In the genomic region with DNA sequence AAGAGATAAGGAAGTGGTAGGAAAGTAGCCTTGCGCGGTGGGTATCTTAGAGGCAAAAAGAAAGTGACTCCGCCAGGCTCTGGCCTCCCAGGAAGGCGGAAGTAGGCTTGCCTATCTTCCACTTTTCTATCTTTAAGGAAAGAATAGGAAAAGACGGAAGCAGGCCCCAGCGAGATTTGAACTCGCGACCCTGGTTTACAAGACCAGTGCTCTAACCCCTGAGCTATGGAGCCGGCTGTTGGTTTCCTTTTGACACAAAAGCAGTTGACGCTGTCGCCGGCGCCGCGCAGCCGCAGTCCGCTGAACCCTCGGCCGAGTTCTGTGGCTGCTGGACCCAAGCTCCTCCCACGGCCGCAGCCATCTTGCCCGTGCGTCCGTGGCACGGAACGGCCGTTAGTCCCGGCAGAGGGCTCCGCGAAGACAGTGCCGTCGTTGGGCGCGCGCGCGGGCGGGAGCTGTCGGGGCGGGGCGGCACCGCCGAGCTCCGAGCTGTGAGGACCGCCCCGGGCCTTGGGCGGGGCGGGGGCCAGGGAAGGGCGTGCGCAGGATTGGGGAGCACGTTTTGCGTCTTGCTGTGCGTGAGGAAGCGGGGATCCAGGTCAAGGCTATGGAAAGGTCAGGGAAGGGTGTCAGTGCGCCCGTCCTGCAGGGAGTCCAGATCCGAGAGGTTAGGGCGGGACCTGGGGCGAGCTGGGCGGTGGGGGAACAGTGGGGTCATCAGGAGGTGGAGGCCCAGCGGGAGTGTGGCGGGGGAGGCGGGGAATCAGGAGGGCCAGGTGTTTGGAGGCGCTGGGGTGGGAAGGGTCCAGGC, we compare ENCODE assay signal across 1 cellular context.
A peak's percentile ranks its signal among the peaks of the same experiment; 100 is the strongest.
TF ChIP-seq lines count a peak whose summit lies in the region.

No MANE protein-coding gene starts in this region.

TF ChIP-seq in HepG2, 621 proteins besides CTCF, POLR2A, EP300 and RAD21 (continued from another document and continues in another):
- TF ChIP-seq, protein P1, sequence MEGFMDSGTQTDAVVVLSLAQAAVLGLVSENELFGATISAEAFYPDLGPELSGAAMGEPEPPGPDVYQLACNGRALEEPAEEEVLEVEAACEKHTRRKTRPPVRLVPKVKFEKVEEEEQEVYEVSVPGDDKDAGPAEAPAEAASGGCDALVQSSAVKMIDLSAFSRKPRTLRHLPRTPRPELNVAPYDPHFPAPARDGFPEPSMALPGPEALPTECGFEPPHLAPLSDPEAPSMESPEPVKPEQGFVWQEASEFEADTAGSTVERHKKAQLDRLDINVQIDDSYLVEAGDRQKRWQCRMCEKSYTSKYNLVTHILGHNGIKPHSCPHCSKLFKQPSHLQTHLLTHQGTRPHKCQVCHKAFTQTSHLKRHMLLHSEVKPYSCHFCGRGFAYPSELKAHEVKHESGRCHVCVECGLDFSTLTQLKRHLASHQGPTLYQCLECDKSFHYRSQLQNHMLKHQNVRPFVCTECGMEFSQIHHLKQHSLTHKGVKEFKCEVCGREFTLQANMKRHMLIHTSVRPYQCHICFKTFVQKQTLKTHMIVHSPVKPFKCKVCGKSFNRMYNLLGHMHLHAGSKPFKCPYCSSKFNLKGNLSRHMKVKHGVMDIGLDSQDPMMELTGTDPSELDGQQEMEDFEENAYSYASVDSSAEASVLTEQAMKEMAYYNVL (CRISPR knock-in tag; IDR thresholded peaks at IDR 0.05; ENCODE audit: borderline replicate concordance): peak; percentile 32; the same call in 1 of the 2 replicates
- no peak for TF ChIP-seq RARA (CRISPR knock-in tag; IDR thresholded peaks at IDR 0.05)
- TF ChIP-seq, protein P2, sequence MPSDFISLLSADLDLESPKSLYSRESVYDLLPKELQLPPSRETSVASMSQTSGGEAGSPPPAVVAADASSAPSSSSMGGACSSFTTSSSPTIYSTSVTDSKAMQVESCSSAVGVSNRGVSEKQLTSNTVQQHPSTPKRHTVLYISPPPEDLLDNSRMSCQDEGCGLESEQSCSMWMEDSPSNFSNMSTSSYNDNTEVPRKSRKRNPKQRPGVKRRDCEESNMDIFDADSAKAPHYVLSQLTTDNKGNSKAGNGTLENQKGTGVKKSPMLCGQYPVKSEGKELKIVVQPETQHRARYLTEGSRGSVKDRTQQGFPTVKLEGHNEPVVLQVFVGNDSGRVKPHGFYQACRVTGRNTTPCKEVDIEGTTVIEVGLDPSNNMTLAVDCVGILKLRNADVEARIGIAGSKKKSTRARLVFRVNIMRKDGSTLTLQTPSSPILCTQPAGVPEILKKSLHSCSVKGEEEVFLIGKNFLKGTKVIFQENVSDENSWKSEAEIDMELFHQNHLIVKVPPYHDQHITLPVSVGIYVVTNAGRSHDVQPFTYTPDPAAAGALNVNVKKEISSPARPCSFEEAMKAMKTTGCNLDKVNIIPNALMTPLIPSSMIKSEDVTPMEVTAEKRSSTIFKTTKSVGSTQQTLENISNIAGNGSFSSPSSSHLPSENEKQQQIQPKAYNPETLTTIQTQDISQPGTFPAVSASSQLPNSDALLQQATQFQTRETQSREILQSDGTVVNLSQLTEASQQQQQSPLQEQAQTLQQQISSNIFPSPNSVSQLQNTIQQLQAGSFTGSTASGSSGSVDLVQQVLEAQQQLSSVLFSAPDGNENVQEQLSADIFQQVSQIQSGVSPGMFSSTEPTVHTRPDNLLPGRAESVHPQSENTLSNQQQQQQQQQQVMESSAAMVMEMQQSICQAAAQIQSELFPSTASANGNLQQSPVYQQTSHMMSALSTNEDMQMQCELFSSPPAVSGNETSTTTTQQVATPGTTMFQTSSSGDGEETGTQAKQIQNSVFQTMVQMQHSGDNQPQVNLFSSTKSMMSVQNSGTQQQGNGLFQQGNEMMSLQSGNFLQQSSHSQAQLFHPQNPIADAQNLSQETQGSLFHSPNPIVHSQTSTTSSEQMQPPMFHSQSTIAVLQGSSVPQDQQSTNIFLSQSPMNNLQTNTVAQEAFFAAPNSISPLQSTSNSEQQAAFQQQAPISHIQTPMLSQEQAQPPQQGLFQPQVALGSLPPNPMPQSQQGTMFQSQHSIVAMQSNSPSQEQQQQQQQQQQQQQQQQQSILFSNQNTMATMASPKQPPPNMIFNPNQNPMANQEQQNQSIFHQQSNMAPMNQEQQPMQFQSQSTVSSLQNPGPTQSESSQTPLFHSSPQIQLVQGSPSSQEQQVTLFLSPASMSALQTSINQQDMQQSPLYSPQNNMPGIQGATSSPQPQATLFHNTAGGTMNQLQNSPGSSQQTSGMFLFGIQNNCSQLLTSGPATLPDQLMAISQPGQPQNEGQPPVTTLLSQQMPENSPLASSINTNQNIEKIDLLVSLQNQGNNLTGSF (CRISPR knock-in tag; IDR thresholded peaks at IDR 0.05): no peak
- peak; percentile 52 for TF ChIP-seq ASH2L (IDR thresholded peaks at IDR 0.05; ENCODE audit: insufficient read length, low read depth, low read length)
- TF ChIP-seq MXD4 (CRISPR knock-in tag; IDR thresholded peaks at IDR 0.05): no peak; the same call in 1 of the 2 replicates
- TF ChIP-seq, protein P3, sequence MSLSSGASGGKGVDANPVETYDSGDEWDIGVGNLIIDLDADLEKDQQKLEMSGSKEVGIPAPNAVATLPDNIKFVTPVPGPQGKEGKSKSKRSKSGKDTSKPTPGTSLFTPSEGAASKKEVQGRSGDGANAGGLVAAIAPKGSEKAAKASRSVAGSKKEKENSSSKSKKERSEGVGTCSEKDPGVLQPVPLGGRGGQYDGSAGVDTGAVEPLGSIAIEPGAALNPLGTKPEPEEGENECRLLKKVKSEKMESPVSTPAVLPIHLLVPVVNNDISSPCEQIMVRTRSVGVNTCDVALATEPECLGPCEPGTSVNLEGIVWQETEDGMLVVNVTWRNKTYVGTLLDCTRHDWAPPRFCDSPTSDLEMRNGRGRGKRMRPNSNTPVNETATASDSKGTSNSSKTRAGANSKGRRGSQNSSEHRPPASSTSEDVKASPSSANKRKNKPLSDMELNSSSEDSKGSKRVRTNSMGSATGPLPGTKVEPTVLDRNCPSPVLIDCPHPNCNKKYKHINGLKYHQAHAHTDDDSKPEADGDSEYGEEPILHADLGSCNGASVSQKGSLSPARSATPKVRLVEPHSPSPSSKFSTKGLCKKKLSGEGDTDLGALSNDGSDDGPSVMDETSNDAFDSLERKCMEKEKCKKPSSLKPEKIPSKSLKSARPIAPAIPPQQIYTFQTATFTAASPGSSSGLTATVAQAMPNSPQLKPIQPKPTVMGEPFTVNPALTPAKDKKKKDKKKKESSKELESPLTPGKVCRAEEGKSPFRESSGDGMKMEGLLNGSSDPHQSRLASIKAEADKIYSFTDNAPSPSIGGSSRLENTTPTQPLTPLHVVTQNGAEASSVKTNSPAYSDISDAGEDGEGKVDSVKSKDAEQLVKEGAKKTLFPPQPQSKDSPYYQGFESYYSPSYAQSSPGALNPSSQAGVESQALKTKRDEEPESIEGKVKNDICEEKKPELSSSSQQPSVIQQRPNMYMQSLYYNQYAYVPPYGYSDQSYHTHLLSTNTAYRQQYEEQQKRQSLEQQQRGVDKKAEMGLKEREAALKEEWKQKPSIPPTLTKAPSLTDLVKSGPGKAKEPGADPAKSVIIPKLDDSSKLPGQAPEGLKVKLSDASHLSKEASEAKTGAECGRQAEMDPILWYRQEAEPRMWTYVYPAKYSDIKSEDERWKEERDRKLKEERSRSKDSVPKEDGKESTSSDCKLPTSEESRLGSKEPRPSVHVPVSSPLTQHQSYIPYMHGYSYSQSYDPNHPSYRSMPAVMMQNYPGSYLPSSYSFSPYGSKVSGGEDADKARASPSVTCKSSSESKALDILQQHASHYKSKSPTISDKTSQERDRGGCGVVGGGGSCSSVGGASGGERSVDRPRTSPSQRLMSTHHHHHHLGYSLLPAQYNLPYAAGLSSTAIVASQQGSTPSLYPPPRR (CRISPR knock-in tag; IDR thresholded peaks at IDR 0.05; ENCODE audit: borderline replicate concordance): peak; percentile 37; the same call in 1 of the 2 replicates
- TF ChIP-seq, protein P4, sequence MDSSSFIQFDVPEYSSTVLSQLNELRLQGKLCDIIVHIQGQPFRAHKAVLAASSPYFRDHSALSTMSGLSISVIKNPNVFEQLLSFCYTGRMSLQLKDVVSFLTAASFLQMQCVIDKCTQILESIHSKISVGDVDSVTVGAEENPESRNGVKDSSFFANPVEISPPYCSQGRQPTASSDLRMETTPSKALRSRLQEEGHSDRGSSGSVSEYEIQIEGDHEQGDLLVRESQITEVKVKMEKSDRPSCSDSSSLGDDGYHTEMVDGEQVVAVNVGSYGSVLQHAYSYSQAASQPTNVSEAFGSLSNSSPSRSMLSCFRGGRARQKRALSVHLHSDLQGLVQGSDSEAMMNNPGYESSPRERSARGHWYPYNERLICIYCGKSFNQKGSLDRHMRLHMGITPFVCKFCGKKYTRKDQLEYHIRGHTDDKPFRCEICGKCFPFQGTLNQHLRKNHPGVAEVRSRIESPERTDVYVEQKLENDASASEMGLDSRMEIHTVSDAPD (CRISPR knock-in tag; IDR thresholded peaks at IDR 0.05): peak; percentile 71; the same call in 1 of the 2 replicates
- peak; percentile 93; the same call in 1 of the 2 replicates for TF ChIP-seq ELF3 (CRISPR knock-in tag; IDR thresholded peaks at IDR 0.05)
- TF ChIP-seq, protein P5, sequence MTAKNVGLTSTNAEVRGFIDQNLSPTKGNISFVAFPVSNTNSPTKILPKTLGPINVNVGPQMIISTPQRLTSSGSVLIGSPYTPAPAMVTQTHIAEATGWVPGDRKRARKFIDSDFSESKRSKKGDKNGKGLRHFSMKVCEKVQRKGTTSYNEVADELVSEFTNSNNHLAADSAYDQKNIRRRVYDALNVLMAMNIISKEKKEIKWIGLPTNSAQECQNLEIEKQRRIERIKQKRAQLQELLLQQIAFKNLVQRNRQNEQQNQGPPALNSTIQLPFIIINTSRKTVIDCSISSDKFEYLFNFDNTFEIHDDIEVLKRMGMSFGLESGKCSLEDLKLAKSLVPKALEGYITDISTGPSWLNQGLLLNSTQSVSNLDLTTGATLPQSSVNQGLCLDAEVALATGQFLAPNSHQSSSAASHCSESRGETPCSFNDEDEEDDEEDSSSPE (CRISPR knock-in tag; IDR thresholded peaks at IDR 0.05): peak; percentile 69
- TF ChIP-seq, protein P6, sequence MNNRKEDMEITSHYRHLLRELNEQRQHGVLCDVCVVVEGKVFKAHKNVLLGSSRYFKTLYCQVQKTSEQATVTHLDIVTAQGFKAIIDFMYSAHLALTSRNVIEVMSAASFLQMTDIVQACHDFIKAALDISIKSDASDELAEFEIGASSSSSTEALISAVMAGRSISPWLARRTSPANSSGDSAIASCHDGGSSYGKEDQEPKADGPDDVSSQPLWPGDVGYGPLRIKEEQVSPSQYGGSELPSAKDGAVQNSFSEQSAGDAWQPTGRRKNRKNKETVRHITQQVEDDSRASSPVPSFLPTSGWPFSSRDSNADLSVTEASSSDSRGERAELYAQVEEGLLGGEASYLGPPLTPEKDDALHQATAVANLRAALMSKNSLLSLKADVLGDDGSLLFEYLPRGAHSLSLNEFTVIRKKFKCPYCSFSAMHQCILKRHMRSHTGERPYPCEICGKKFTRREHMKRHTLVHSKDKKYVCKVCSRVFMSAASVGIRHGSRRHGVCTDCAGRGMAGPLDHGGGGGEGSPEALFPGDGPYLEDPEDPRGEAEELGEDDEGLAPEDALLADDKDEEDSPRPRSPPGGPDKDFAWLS (CRISPR knock-in tag; IDR thresholded peaks at IDR 0.05; ENCODE audit: borderline replicate concordance): peak; percentile 83; the same call in 1 of the 2 replicates
- TF ChIP-seq ZFAT (CRISPR knock-in tag; conservative IDR thresholded peaks at IDR 0.05): peak; percentile 46; the same call in 1 of the 2 replicates
- no peak for TF ChIP-seq ZNF678 (CRISPR knock-in tag; IDR thresholded peaks at IDR 0.05)
- TF ChIP-seq ZSCAN29 (CRISPR knock-in tag; conservative IDR thresholded peaks at IDR 0.05): peak; percentile 78
- TF ChIP-seq MAFG (CRISPR knock-in tag; IDR thresholded peaks at IDR 0.05): no peak
- TF ChIP-seq ZNF101 (CRISPR knock-in tag; IDR thresholded peaks at IDR 0.05; ENCODE audit: borderline replicate concordance, low read depth): 0 out of 2 replicates have a peak, but pooled peaks have one; percentile 25
- TF ChIP-seq, protein P7, sequence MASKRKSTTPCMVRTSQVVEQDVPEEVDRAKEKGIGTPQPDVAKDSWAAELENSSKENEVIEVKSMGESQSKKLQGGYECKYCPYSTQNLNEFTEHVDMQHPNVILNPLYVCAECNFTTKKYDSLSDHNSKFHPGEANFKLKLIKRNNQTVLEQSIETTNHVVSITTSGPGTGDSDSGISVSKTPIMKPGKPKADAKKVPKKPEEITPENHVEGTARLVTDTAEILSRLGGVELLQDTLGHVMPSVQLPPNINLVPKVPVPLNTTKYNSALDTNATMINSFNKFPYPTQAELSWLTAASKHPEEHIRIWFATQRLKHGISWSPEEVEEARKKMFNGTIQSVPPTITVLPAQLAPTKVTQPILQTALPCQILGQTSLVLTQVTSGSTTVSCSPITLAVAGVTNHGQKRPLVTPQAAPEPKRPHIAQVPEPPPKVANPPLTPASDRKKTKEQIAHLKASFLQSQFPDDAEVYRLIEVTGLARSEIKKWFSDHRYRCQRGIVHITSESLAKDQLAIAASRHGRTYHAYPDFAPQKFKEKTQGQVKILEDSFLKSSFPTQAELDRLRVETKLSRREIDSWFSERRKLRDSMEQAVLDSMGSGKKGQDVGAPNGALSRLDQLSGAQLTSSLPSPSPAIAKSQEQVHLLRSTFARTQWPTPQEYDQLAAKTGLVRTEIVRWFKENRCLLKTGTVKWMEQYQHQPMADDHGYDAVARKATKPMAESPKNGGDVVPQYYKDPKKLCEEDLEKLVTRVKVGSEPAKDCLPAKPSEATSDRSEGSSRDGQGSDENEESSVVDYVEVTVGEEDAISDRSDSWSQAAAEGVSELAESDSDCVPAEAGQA (IDR thresholded peaks at IDR 0.05; ENCODE audit: low read depth): peak; percentile 83
- TF ChIP-seq, protein P7 (CRISPR knock-in tag; IDR thresholded peaks at IDR 0.05; ENCODE audit: borderline replicate concordance): no peak
- TF ChIP-seq ZFP36 (IDR thresholded peaks at IDR 0.05; ENCODE audit: borderline replicate concordance, low read depth, low read length, partially characterized antibody): peak; percentile 44
- TF ChIP-seq ZBTB8A (CRISPR knock-in tag; IDR thresholded peaks at IDR 0.05; ENCODE audit: borderline replicate concordance, low read depth): no peak
- TF ChIP-seq, protein P8, sequence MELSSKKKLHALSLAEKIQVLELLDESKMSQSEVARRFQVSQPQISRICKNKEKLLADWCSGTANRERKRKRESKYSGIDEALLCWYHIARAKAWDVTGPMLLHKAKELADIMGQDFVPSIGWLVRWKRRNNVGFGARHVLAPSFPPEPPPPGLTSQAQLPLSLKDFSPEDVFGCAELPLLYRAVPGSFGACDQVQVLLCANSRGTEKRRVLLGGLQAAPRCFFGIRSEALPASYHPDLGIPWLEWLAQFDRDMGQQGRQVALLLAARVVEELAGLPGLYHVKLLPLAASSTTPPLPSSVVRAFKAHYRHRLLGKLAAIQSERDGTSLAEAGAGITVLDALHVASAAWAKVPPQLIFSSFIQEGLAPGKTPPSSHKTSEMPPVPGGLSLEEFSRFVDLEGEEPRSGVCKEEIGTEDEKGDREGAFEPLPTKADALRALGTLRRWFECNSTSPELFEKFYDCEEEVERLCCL (CRISPR knock-in tag; IDR thresholded peaks at IDR 0.05; ENCODE audit: borderline replicate concordance): no peak
